Comparison of ENCODE assay signal across 1 cellular context in the genomic region with DNA sequence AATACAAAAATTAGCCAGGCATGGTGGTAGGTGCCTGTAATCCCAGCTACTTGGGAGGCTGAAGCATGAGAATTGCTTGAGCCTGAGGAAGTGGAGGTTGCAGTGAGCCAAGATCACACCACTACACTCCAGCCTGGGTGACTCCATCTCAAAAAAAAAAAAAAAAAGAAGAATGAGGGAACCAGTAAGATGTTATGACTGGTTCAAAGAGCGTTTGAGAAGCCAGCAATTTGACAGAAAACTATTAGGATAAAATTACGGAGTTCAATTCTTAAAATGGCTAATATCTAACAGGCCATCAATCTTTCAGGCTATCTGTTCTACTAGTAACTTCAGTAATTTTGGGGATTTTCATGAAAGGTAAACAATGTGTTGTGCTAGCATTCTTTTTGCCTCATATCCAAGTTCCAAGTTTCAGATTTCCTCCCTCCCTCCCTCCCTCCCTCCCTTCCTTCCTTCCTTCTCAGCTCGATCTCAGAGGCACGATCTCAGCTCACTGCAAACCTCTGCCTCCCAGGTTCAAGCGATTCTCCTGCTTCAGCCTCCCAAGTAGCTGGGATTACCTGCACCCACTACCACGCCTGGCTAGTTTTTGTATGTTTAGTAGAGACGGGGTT. TPM values are rescaled to one million over a fixed set of nuclear protein-coding genes. Genes with fewer than 3 reads are reported as not detected.
"Had no signal": no experiment of that assay in that cellular context is flagged by ENCODE, and none has a peak within 500 bp of the region (broad histone marks: within the 10 kb centered on the region; RNA-seq: fewer than 3 reads in every experiment).

No MANE protein-coding gene starts in this region.

RNA-seq across cellular contexts. Expression of gene RAB44, which starts 7.4 kb away (rescaled TPM):
- total RNA-seq: G401 had no signal
